9 cellular contexts compared by ENCODE assay signal in the genomic region with DNA sequence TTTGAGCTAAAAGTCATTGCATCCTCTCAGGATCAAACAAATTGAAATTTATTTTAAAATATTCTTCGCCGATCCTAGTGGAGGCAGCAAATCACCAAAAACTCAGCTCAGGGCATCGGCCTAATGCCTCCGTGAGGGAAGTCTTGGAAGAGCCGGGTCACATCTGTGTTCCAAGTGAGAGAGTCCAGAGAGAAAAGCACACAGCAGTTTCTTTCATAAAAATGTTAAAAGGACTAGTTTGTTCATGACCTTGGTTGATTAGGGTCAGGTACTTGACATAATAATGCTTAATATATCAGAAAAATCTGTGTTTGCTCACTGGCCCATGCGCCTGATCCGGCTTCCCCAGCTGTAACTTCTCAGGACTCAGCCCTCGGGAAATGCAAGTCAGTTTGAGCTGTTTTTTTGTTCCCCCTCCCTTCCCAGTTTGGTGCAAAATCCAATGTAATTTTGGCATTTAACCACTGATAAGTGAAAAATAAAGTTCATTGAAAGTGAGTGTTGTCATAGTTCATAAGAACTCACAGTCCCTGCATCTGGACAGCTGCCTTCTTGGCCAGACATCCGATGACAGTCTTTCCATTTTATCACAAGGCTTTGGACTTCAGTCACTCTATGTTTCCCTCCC.
A peak's percentile ranks its signal among the peaks of the same experiment; 100 is the strongest.
DNase-seq lines count a peak whose midpoint lies in the region; ATAC-seq and TF ChIP-seq lines count a peak whose summit lies in the region.
"Had no signal": no experiment of that assay in that cellular context is flagged by ENCODE, and none has a peak within 500 bp of the region (broad histone marks: within the 10 kb centered on the region; RNA-seq: fewer than 3 reads in every experiment).

No MANE protein-coding gene starts in this region.

- no peak overlapping the region for H3K4me3 Mint-ChIP-seq in neural progenitor cell
- H3K4me3 Mint-ChIP-seq: CD4-positive, alpha-beta memory T cell had no signal

- no peaks in the 10 kb centered on the region for H3K27me3 ChIP-seq in foreskin keratinocyte
- H3K27me3 ChIP-seq in neural progenitor cell = no peaks in the 10 kb centered on the region

- H3K36me3 ChIP-seq in neural progenitor cell = no peaks in the 10 kb centered on the region

- H3K27ac ChIP-seq in foreskin keratinocyte (no peak overlapping the region), neural progenitor cell (no peak overlapping the region)

- no peaks in the 10 kb centered on the region for H3F3A ChIP-seq in neural progenitor cell (ENCODE audit: low read depth)

- peaks cover 23% of the 10 kb centered on the region for H3K4me1 Mint-ChIP-seq in neural progenitor cell

- DNase-seq in AG09319 (ENCODE audit: extremely low read depth, low read depth) (peak; percentile 49), M059J (ENCODE audit: low read depth) (peak; percentile 14), foreskin keratinocyte (no peak), neural progenitor cell (ENCODE audit: low spot score) (no peak), MV-4-11 (lab: John Stamatoyannopoulos, UW) (no peak), EL (no peak)
- DNase-seq in stimulated activated CD4-positive, alpha-beta T cell treated with anti-CD3 and anti-CD28 coated beads, Interleukin-2, amount 100 ng/mL, for 48 hours = no peak
- no peak for DNase-seq in effector CD8-positive, alpha-beta T cell (lab: John Stamatoyannopoulos, UW)
- DNase-seq: CD4-positive, alpha-beta memory T cell had no signal

- no peak overlapping the region for H3K27ac Mint-ChIP-seq in neural progenitor cell
- H3K27ac Mint-ChIP-seq: CD4-positive, alpha-beta memory T cell had no signal

- no peak overlapping the region for H3K4me3 ChIP-seq in neural progenitor cell

- no peaks in the 10 kb centered on the region for H4K20me1 ChIP-seq in neural progenitor cell (ENCODE audit: low read depth)

- ATAC-seq in foreskin keratinocyte = no peak

- H3K4me1 ChIP-seq in foreskin keratinocyte = peaks cover 13% of the 10 kb centered on the region
- peaks cover 9% of the 10 kb centered on the region for H3K4me1 ChIP-seq in neural progenitor cell

- peak; percentile 27 for TF ChIP-seq CTCF in AG09319 (IDR thresholded peaks at IDR 0.05; ENCODE audit: low read depth, low read length)
- peak; percentile 11 for TF ChIP-seq CTCF in foreskin keratinocyte (conservative IDR thresholded peaks at IDR 0.05)
- peak; percentile 27 for TF ChIP-seq CTCF in neural progenitor cell (IDR thresholded peaks at IDR 0.05)

- no peak overlapping the region for H3K9ac ChIP-seq in neural progenitor cell

- no peaks in the 10 kb centered on the region for H3K9me3 Mint-ChIP-seq in neural progenitor cell
- H3K9me3 Mint-ChIP-seq: CD4-positive, alpha-beta memory T cell had no signal

- no peaks in the 10 kb centered on the region for H3K9me3 ChIP-seq in neural progenitor cell (ENCODE audit: low read depth)

- no peaks in the 10 kb centered on the region for H3K79me2 ChIP-seq in neural progenitor cell (ENCODE audit: low read depth)

- no peaks in the 10 kb centered on the region for H3K27me3 Mint-ChIP-seq in neural progenitor cell (ENCODE audit: insufficient read depth, low read depth)

- H3K4me2 ChIP-seq in neural progenitor cell = no peak overlapping the region

- H2AFZ ChIP-seq in neural progenitor cell (replicated peaks) = no peak overlapping the region

- H3K36me3 Mint-ChIP-seq in neural progenitor cell = no peaks in the 10 kb centered on the region
- H3K36me3 Mint-ChIP-seq: CD4-positive, alpha-beta memory T cell had no signal

Comparison
In these comparisons a context has a peak if more than half of its experiments do, and no peak if none do; other contexts are left out.
1. DNase-seq: peak in AG09319 (single experiment) and M059J (single experiment); none in foreskin keratinocyte (0 of 2), neural progenitor cell (single experiment), MV-4-11 (single experiment), EL (single experiment), stimulated activated CD4-positive, alpha-beta T cell treated with anti-CD3 and anti-CD28 coated beads, Interleukin-2, amount 100 ng/mL, for 48 hours (0 of 2) and effector CD8-positive, alpha-beta T cell (single experiment).
2. Peak in every context shown above with its lines, with median percentiles within 50 percentile points of each other: CTCF ChIP-seq.